ENCODE assay signal across 18 cellular contexts in genomic region chr6:160253714-160254113, GRCh38. TPM values are rescaled to one million over a fixed set of nuclear protein-coding genes. Genes with fewer than 3 reads are reported as not detected.
DNase-seq lines count a peak whose midpoint lies in the region; ATAC-seq lines count a peak whose summit lies in the region.
"Had no signal": no experiment of that assay in that cellular context is flagged by ENCODE, and none has a peak within 500 bp of the region (broad histone marks: within the 10 kb centered on the region; RNA-seq: fewer than 3 reads in every experiment).

No MANE protein-coding gene starts in this region.

- peaks cover 0 to 1% of the 10 kb centered on the region in 2 experiments for H3K36me3 ChIP-seq in mesenchymal stem cell (ENCODE audit: control insufficient read depth in 1 of 2, insufficient read depth in 2 of 2, low read depth in 1 of 2, low read length in 2 of 2)
- H3K36me3 ChIP-seq: left ventricle myocardium inferior, tibial artery had no signal

- H3K9me3 ChIP-seq in mesenchymal stem cell (ENCODE audit: control insufficient read depth, low read length): no peaks in the 10 kb centered on the region
- H3K9me3 ChIP-seq: left ventricle myocardium inferior, tibial artery had no signal

- no peak overlapping the region for H2BK5ac ChIP-seq in mesenchymal stem cell (ENCODE audit: low read depth, low read length, poor library complexity, severe bottlenecking)

- WGBS in mesenchymal stem cell: 91% methylated on average over 1 of the region's 1 CpG

- DNase-seq in mesenchymal stem cell (no peak), superior temporal gyrus (ENCODE audit: extremely low spot score) (no peak), midbrain (lab: John Stamatoyannopoulos, UW) (no peak)
- DNase-seq: activated CD4-positive, alpha-beta memory T cell treated with anti-CD3 and anti-CD28 coated beads, Interleukin-2, amount 10 ng/mL, durations not matched to agents 7 days and 5 days; AML-193; effector memory CD8-positive, alpha-beta T cell; GM23248; left ventricle myocardium inferior; NCI-H1105 treated with DMSO at 0.1 percent for 48 hours; NK-92 treated with Interleukin-12 subunit alpha and Interleukin-12 subunit beta, amount 100 ng/mL, for 24 hours; T-helper 1 cell; tibial artery had no signal

- peaks cover 5% of the 10 kb centered on the region for H3K4me1 ChIP-seq in mesenchymal stem cell (ENCODE audit: control insufficient read depth, insufficient read depth, low read depth, low read length)
- H3K4me1 ChIP-seq: left ventricle myocardium inferior, tibial artery had no signal

- H2AK5ac ChIP-seq in mesenchymal stem cell (ENCODE audit: low read length, severe bottlenecking): peak overlapping the region; percentile 17

- H2BK15ac ChIP-seq in mesenchymal stem cell (ENCODE audit: low read depth, poor library complexity, severe bottlenecking): no peak overlapping the region

- H2BK120ac ChIP-seq in mesenchymal stem cell (ENCODE audit: low read depth, low read length): no peak overlapping the region

- H3K4me2 ChIP-seq in mesenchymal stem cell (ENCODE audit: low read length, poor library complexity, severe bottlenecking): no peak overlapping the region

- H3K14ac ChIP-seq in mesenchymal stem cell (ENCODE audit: low read length in 2 of 2): no peak overlapping the region

- no peak overlapping the region for H2AFZ ChIP-seq in mesenchymal stem cell (ENCODE audit: low read depth, low read length)
- H2AFZ ChIP-seq: GM23248 had no signal

- ATAC-seq in GM19035 (IDR thresholded peaks at IDR 0.05; ENCODE audit: unreplicated experiment) (peak; percentile 71), HG02798 (IDR thresholded peaks at IDR 0.05; ENCODE audit: poor library complexity, unreplicated experiment) (peak; percentile 44), HG03565 (IDR thresholded peaks at IDR 0.05; ENCODE audit: unreplicated experiment) (peak; percentile 75), HG03039 (IDR thresholded peaks at IDR 0.05; ENCODE audit: unreplicated experiment) (no peak), GM19328 (IDR thresholded peaks at IDR 0.05; ENCODE audit: unreplicated experiment) (no peak)
- ATAC-seq: effector memory CD8-positive, alpha-beta T cell had no signal

- no peak overlapping the region for H3K9ac ChIP-seq in mesenchymal stem cell (ENCODE audit: low read length)
- H3K9ac ChIP-seq: GM23248 had no signal

- H3K79me1 ChIP-seq in mesenchymal stem cell (replicated peaks; ENCODE audit: low read length, poor library complexity, severe bottlenecking): no peaks in the 10 kb centered on the region

- H3K23ac ChIP-seq in mesenchymal stem cell (ENCODE audit: low read length in 2 of 2): no peak overlapping the region

- H3K4me3 ChIP-seq in mesenchymal stem cell (ENCODE audit: insufficient read depth in 1 of 2, low read depth in 1 of 2, low read length in 2 of 2): no peak overlapping the region
- H3K4me3 ChIP-seq: GM23248, left ventricle myocardium inferior, tibial artery had no signal

- no peak overlapping the region for H2BK12ac ChIP-seq in mesenchymal stem cell (ENCODE audit: low read length in 2 of 2)

- no peaks in the 10 kb centered on the region for H3K27me3 ChIP-seq in mesenchymal stem cell (ENCODE audit: control insufficient read depth in 1 of 2, insufficient read depth in 1 of 2, low read length in 2 of 2)
- H3K27me3 ChIP-seq: tibial artery had no signal

- H3K18ac ChIP-seq in mesenchymal stem cell (ENCODE audit: low read depth in 1 of 2, low read length in 2 of 2): no peak overlapping the region

- no peak overlapping the region for H3K4ac ChIP-seq in mesenchymal stem cell (ENCODE audit: low read depth in 1 of 2, low read length in 2 of 2)

- no peak overlapping the region for H3K27ac ChIP-seq in mesenchymal stem cell (ENCODE audit: low read length, poor library complexity, severe bottlenecking)
- H3K27ac ChIP-seq: GM23248, left ventricle myocardium inferior, tibial artery, VCaP had no signal

- no peak overlapping the region for H4K91ac ChIP-seq in mesenchymal stem cell (ENCODE audit: low read length)

- no peak overlapping the region for H4K8ac ChIP-seq in mesenchymal stem cell (ENCODE audit: low read length)

RNA-seq across cellular contexts. Expression of gene SLC22A2, which starts 4.9 kb away (rescaled TPM):
- not detected for polyA plus RNA-seq in mesenchymal stem cell (2013, experiment 1 of 2)
- polyA plus RNA-seq in mesenchymal stem cell (2013, experiment 2 of 2): not detected
- polyA plus RNA-seq: GM23248 had no signal

Comparison
In these comparisons a context has a peak if more than half of its experiments do, and no peak if none do; other contexts are left out.
1. ATAC-seq: peak in GM19035 (single experiment), HG02798 (single experiment) and HG03565 (single experiment); none in HG03039 (single experiment) and GM19328 (single experiment).